In the genomic region with DNA sequence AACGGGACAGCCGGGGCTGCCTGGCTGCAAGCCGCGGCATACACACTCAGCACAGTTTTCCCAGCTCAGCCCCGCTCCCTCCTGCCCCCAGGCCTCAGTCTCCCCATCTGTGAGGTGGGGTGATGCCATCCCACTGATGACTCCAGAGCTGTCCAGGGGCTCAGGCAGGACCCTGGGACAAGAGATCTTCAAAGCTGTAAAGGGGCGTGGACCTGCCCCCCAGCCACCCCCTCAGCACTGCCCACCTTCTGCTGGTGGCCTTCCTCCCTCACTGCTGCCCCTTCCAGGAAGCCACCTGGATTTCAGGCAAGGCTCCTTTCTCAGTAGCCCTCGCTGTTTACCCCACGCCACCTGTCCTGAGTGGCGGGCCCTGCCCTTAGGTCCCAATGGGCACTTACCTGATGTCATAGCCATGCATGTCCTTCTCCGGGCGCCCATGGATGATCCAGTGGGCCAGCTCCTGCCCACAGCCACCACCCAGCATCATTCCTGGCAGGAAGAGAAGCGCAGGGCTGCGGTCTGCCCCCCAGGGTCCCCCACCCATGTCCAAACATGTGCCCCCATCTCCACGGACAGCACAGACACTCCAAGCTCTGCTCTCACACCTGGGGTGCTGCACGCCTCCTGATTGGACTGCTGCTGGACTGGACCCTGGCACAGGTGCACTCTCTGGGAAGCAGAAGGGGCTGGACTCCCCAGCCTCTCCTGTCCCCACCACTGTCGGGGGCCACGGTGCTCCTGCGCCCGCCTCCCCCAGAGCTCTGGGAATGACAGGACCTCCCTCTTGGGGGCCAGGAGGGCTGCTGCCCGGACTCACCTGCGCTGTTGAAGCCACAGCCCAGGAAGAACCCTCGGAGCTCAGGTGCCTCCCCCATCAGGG, we compare ENCODE assay signal across 18 cellular contexts. TPM values are rescaled to one million over a fixed set of nuclear protein-coding genes. Genes with fewer than 3 reads are reported as not detected.
DNase-seq lines count a peak whose midpoint lies in the region; ATAC-seq and TF ChIP-seq lines count a peak whose summit lies in the region.
"Had no signal": no experiment of that assay in that cellular context is flagged by ENCODE, and none has a peak within 500 bp of the region (broad histone marks: within the 10 kb centered on the region; RNA-seq: fewer than 3 reads in every experiment).

No MANE protein-coding gene starts in this region.

- H2AFZ ChIP-seq in trophoblast cell (ENCODE audit: insufficient read depth, low read length, poor library complexity), result no peak overlapping the region

- peak overlapping the region; percentile 39 for H3K27ac Mint-ChIP-seq in endodermal cell

- peak overlapping the region; percentile 78 for H4K91ac ChIP-seq in trophoblast cell (ENCODE audit: low read depth, low read length)

- peak overlapping the region; percentile 37 for H3K14ac ChIP-seq in trophoblast cell (ENCODE audit: low read length)

- no peak overlapping the region for H4K12ac ChIP-seq in trophoblast cell (ENCODE audit: low read depth, low read length)

- CTCF ChIA-PET in AG04450 (lab: Charles Lee), result no interaction called here

- no peak overlapping the region for H3K4ac ChIP-seq in trophoblast cell (ENCODE audit: low read depth, low read length)

- peak overlapping the region; percentile 79 for H2AK5ac ChIP-seq in trophoblast cell (ENCODE audit: low read length)

- H3K9ac ChIP-seq in endodermal cell (ENCODE audit: extremely low read depth, low read length, poor library complexity, severe bottlenecking) (no peak overlapping the region), trophoblast cell (ENCODE audit: low read length) (no peak overlapping the region)

- H3K79me1 ChIP-seq in trophoblast cell (ENCODE audit: low read length), result peaks cover 26% of the 10 kb centered on the region

- H3K4me1 ChIP-seq in endodermal cell (ENCODE audit: control insufficient read depth, insufficient read depth, low read length) (no peaks in the 10 kb centered on the region), trophoblast cell (ENCODE audit: control insufficient read depth in 1 of 2, insufficient read depth in 2 of 2, low read length in 2 of 2) (peaks cover 24 to 34% of the 10 kb centered on the region in 2 experiments)
- H3K4me1 ChIP-seq: ascending aorta had no signal

- ATAC-seq in HG03139 (IDR thresholded peaks at IDR 0.05; ENCODE audit: unreplicated experiment) (no peak), GM21723 (IDR thresholded peaks at IDR 0.05; ENCODE audit: unreplicated experiment) (no peak)

- no peaks in the 10 kb centered on the region for H3K36me3 Mint-ChIP-seq in endodermal cell (ENCODE audit: low read depth)
- H3K36me3 Mint-ChIP-seq: mesothelial cell of epicardium had no signal

- TF ChIP-seq CTCF in AG04450 (IDR thresholded peaks at IDR 0.05; ENCODE audit: low read depth, low read length) (no peak), endodermal cell (conservative IDR thresholded peaks at IDR 0.05) (no peak)

- H3K9me3 ChIP-seq in AG04450 (ENCODE audit: control insufficient read depth, insufficient read depth, low read length), result no peaks in the 10 kb centered on the region; the same call in 1 of the 2 replicates
- no peaks in the 10 kb centered on the region for H3K9me3 ChIP-seq in endodermal cell (ENCODE audit: control insufficient read depth, low read length)
- H3K9me3 ChIP-seq in trophoblast cell (ENCODE audit: insufficient read depth, low read depth, low read length), result no peaks in the 10 kb centered on the region
- H3K9me3 ChIP-seq: ascending aorta, stomach had no signal

- 92 to 97% methylated on average over 13 to 22 of the region's 22 CpGs for WGBS in endodermal cell (ENCODE audit: insufficient coverage in 1 of 2, insufficient read length in 1 of 2), 2 experiments
- no CpG with 5 or more reads among the region's 22 CpGs for WGBS in trophoblast cell (ENCODE audit: extremely low coverage, insufficient coverage, insufficient read length)

- no peak overlapping the region for H2BK5ac ChIP-seq in trophoblast cell (ENCODE audit: low read depth, low read length, poor library complexity)

- peaks cover 2% of the 10 kb centered on the region for H3K79me2 ChIP-seq in trophoblast cell (ENCODE audit: control insufficient read depth, insufficient read depth, low read length, poor library complexity)

- no peaks in the 10 kb centered on the region for H3K9me3 Mint-ChIP-seq in endodermal cell
- H3K9me3 Mint-ChIP-seq: mesothelial cell of epicardium had no signal

- no peak overlapping the region for H3K4me3 Mint-ChIP-seq in endodermal cell
- H3K4me3 Mint-ChIP-seq: mesothelial cell of epicardium had no signal

- H3K27me3 ChIP-seq in AG04450 (ENCODE audit: control insufficient read depth, insufficient read depth, low read length), result no peaks in the 10 kb centered on the region
- no peaks in the 10 kb centered on the region for H3K27me3 ChIP-seq in H7 (ENCODE audit: control insufficient read depth, insufficient read depth, low read length)
- no peaks in the 10 kb centered on the region for H3K27me3 ChIP-seq in endodermal cell (ENCODE audit: control insufficient read depth, insufficient read depth, low read length, poor library complexity, severe bottlenecking)
- H3K27me3 ChIP-seq in trophoblast cell (ENCODE audit: insufficient read depth, low read length), result no peaks in the 10 kb centered on the region
- H3K27me3 ChIP-seq: ascending aorta had no signal

- peaks cover 3% of the 10 kb centered on the region for H3K4me1 Mint-ChIP-seq in endodermal cell

- H2BK120ac ChIP-seq in trophoblast cell (ENCODE audit: insufficient read depth, low read length, poor library complexity), result peak overlapping the region; percentile 24

- no peak overlapping the region for H3K4me2 ChIP-seq in trophoblast cell (ENCODE audit: low read length)

- H3K4me3 ChIP-seq in AG04450 (ENCODE audit: low read depth, low read length), result no peak overlapping the region
- no peak overlapping the region for H3K4me3 ChIP-seq in H7 (ENCODE audit: insufficient read depth, low read depth, low read length)
- no peak overlapping the region for H3K4me3 ChIP-seq in endodermal cell (ENCODE audit: low read length)
- no peak overlapping the region for H3K4me3 ChIP-seq in trophoblast cell (ENCODE audit: low read depth, low read length)
- H3K4me3 ChIP-seq: ascending aorta, stomach had no signal

- H3K18ac ChIP-seq in trophoblast cell (ENCODE audit: low read length), result peak overlapping the region; percentile 30

- DNase-seq in AG04450 (ENCODE audit: low read depth, low spot score) (no peak), H7 (peak; percentile 29), endodermal cell (peak; percentile 43), trophoblast cell (no peak), COLO668 (lab: John Stamatoyannopoulos, UW; ENCODE audit: unreplicated experiment) (no peak)
- DNase-seq: activated CD4-positive, alpha-beta T cell treated with anti-CD3 and anti-CD28 coated beads for 1 hour; activated gamma-delta T cell; DMS 273 treated with DMSO at 0.1 percent for 48 hours; hypothalamus; NCI-H1105; OCI-M1; stimulated activated CD4-positive, alpha-beta T cell treated with anti-CD3 and anti-CD28 coated beads, Interleukin-2, amount 100 ng/mL, for 24 hours; stomach; T-helper 9 cell had no signal

- H3K36me3 ChIP-seq in H7 (replicated peaks; ENCODE audit: control insufficient read depth, insufficient read depth, low read length) (no peaks in the 10 kb centered on the region), endodermal cell (ENCODE audit: control insufficient read depth, insufficient read depth, low read length) (no peaks in the 10 kb centered on the region), trophoblast cell (ENCODE audit: control insufficient read depth in 1 of 2, insufficient read depth in 2 of 2, low read length in 2 of 2) (no peaks in the 10 kb centered on the region)
- H3K36me3 ChIP-seq: ascending aorta, stomach had no signal

- no peak overlapping the region for H3K23ac ChIP-seq in trophoblast cell (ENCODE audit: low read length)

- POLR2A ChIA-PET in AG04450 (lab: Yijun Ruan, JAX), result no interaction called here

- H3K27ac ChIP-seq in AG04450 (ENCODE audit: low read depth, low read length) (peak overlapping the region; percentile 31), endodermal cell (ENCODE audit: low read depth, low read length) (no peak overlapping the region), trophoblast cell (ENCODE audit: low read depth, low read length) (no peak overlapping the region)
- H3K27ac ChIP-seq: ascending aorta, stomach had no signal

- no peak overlapping the region for H4K8ac ChIP-seq in trophoblast cell (ENCODE audit: low read depth, low read length)

- H3K27me3 Mint-ChIP-seq in endodermal cell (ENCODE audit: insufficient read depth), result no peaks in the 10 kb centered on the region

- H2BK12ac ChIP-seq in trophoblast cell (ENCODE audit: low read length), result peak overlapping the region; percentile 23

RNA-seq across cellular contexts. Expression of a gene that starts 25.7 kb away (rescaled TPM):
- polyA plus RNA-seq in AG04450 (2011; rRNA removed), result 1.3 and 2.2 TPM in 2 replicates
- polyA minus RNA-seq in AG04450 (2011; rRNA and poly(A)+ RNA removed), result 1.8 and 3.5 TPM in 2 replicates
- total RNA-seq in H7 (2014; rRNA removed; shearing (Covaris generic)), result 7.3 and 9.9 TPM in 2 replicates
- total RNA-seq in endodermal cell, result 10 to 100 TPM in 1 of 2 donors, 1 to 10 TPM in 1; 8.4 to 11.2 TPM
- 6.2 TPM for polyA plus RNA-seq in endodermal cell (2013, experiment 1 of 2)
- polyA plus RNA-seq in endodermal cell (2013, experiment 2 of 2), result 6.1 TPM
- 0.88 and 0.90 TPM in 2 replicates for polyA plus RNA-seq in trophoblast cell (2013)

Comparison
In these comparisons a context has a peak if more than half of its experiments do, and no peak if none do; other contexts are left out.
1. DNase-seq: peak in H7 (single experiment) and endodermal cell (single experiment); none in AG04450 (single experiment), trophoblast cell (0 of 2) and COLO668 (single experiment).